In genomic region chr3:71972031-71972430, GRCh38 we compare ENCODE assay signal across 16 cellular contexts.
DNase-seq lines count a peak whose midpoint lies in the region; TF ChIP-seq lines count a peak whose summit lies in the region.
"Had no signal": no experiment of that assay in that cellular context is flagged by ENCODE, and none has a peak within 500 bp of the region (broad histone marks: within the 10 kb centered on the region; RNA-seq: fewer than 3 reads in every experiment).

No MANE protein-coding gene starts in this region.

- no peak overlapping the region for H3K4me3 ChIP-seq in fibroblast of the aortic adventitia (ENCODE audit: low read depth, low read length)
- H3K4me3 ChIP-seq: heart right ventricle, mucosa of descending colon had no signal

- in situ Hi-C loops in ACHN (cut with HindIII; ENCODE audit: low pct_ligation_motif_present, low pct_unique_long_range_greater_than_20kb, low sequenced_read_pairs): no loop called here

- DNase-seq in ACHN (peak; percentile 3), EL (peak; percentile 58), RPMI7951 (ENCODE audit: low read depth) (peak; percentile 87), fibroblast of the aortic adventitia (ENCODE audit: low read depth) (peak; percentile 32), midbrain (lab: John Stamatoyannopoulos, UW) (no peak), OCI-M2 (lab: John Stamatoyannopoulos, UW; ENCODE audit: unreplicated experiment) (no peak), NCI-H748 (lab: John Stamatoyannopoulos, UW; ENCODE audit: unreplicated experiment) (no peak)
- DNase-seq in activated naive CD4-positive, alpha-beta T cell treated with Interleukin-2 at 50 U/mL for 16 hours: no peak
- DNase-seq: anterior cingulate cortex; heart right ventricle; islet precursor cell; KG1; mucosa of descending colon; stimulated activated CD4-positive, alpha-beta T cell treated with anti-CD3 and anti-CD28 coated beads, Interleukin-4, amount 100 ng/mL, for 1 hour; stimulated activated CD8-positive, alpha-beta memory T cell treated with anti-CD3 and anti-CD28 coated beads, Interleukin-4, amount 100 ng/mL, for 48 hours; SW 1271 had no signal

- TF ChIP-seq CTCF in fibroblast of the aortic adventitia (IDR thresholded peaks at IDR 0.05; ENCODE audit: insufficient read depth, low read length): no peak

Comparison
In these comparisons a context has a peak if more than half of its experiments do, and no peak if none do; other contexts are left out.
1. DNase-seq: peak in ACHN (single experiment), EL (single experiment), RPMI7951 (single experiment) and fibroblast of the aortic adventitia (single experiment); none in midbrain (single experiment), activated naive CD4-positive, alpha-beta T cell treated with Interleukin-2 at 50 U/mL for 16 hours (single experiment), OCI-M2 (single experiment) and NCI-H748 (single experiment).